1 cellular context compared by ENCODE assay signal in the genomic region with DNA sequence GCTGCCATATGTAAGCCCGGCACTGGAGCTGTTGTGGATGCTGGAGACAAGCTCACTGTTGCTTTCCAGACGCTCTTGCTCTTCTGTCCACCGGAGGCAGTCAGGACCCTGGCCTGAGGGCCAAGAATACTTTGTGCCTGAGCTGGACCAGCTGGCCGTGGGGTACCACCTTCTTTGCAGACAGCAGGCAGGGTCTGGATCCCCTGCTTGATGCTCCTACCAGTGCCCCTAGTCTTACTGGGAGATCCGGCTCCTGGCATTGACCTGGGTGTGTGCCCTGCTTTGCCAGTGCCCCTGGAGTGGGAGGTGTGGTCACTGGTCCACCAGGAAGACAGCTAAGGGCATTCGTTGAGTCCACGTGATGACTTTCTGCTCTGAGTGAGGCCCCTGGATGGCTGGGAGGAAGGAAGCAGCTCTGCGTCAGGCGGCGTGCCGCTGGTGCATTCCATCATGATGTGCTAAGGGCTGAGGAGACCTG.
TF ChIP-seq lines count a peak whose summit lies in the region.

No MANE protein-coding gene starts in this region.

TF ChIP-seq in GM23338, 12 proteins besides CTCF, POLR2A, EP300 and RAD21 (continued from another document):
- TF ChIP-seq, protein P1, sequence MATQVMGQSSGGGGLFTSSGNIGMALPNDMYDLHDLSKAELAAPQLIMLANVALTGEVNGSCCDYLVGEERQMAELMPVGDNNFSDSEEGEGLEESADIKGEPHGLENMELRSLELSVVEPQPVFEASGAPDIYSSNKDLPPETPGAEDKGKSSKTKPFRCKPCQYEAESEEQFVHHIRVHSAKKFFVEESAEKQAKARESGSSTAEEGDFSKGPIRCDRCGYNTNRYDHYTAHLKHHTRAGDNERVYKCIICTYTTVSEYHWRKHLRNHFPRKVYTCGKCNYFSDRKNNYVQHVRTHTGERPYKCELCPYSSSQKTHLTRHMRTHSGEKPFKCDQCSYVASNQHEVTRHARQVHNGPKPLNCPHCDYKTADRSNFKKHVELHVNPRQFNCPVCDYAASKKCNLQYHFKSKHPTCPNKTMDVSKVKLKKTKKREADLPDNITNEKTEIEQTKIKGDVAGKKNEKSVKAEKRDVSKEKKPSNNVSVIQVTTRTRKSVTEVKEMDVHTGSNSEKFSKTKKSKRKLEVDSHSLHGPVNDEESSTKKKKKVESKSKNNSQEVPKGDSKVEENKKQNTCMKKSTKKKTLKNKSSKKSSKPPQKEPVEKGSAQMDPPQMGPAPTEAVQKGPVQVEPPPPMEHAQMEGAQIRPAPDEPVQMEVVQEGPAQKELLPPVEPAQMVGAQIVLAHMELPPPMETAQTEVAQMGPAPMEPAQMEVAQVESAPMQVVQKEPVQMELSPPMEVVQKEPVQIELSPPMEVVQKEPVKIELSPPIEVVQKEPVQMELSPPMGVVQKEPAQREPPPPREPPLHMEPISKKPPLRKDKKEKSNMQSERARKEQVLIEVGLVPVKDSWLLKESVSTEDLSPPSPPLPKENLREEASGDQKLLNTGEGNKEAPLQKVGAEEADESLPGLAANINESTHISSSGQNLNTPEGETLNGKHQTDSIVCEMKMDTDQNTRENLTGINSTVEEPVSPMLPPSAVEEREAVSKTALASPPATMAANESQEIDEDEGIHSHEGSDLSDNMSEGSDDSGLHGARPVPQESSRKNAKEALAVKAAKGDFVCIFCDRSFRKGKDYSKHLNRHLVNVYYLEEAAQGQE (IDR thresholded peaks at IDR 0.05; ENCODE audit: unreplicated experiment) = no peak
- TF ChIP-seq EZH2 (IDR thresholded peaks at IDR 0.05; ENCODE audit: low read depth, unreplicated experiment) = no peak
